In the genomic region with DNA sequence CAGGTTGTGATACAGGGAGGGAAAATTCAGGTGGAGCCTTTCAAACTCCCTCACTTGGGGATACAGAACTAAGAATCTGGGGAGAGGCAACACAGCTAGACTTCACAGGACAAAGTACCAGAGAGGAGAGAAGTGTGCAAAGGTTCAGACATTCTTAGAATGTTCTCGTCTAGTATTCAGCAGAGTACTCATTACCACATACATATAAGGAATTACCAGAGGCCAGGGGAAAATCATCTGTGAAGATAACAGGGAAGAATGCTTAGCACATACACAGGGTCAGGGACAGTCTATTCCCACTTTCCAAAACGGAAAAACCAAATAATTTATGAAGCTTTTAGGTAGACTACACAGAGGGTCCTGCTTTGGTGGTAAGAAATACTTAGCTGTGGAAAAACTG, we compare ENCODE assay signal across 27 cellular contexts. TPM values are rescaled to one million over a fixed set of nuclear protein-coding genes. Genes with fewer than 3 reads are reported as not detected.
A peak's percentile ranks its signal among the peaks of the same experiment; 100 is the strongest.
DNase-seq lines count a peak whose midpoint lies in the region; ATAC-seq, FAIRE-seq and TF ChIP-seq lines count a peak whose summit lies in the region.
"Had no signal": no experiment of that assay in that cellular context is flagged by ENCODE, and none has a peak within 500 bp of the region (broad histone marks: within the 10 kb centered on the region; RNA-seq: fewer than 3 reads in every experiment).

No MANE protein-coding gene starts in this region.

- peak; percentile 21 for DNase-seq in GM04503 (ENCODE audit: low read depth)
- peak; percentile 66 for DNase-seq in astrocyte (ENCODE audit: low read depth)
- DNase-seq in mesenchymal stem cell = peak; percentile 6
- DNase-seq in COLO668 (lab: John Stamatoyannopoulos, UW; ENCODE audit: unreplicated experiment) = no peak
- no peak for DNase-seq in foreskin fibroblast
- no peak for DNase-seq in stimulated activated CD4-positive, alpha-beta T cell treated with anti-CD3 and anti-CD28 coated beads, Interleukin-15, amount 100 ng/mL, for 24 hours
- no peak for DNase-seq in CD4-positive, alpha-beta T cell
- DNase-seq: Calu3; CD4-positive, alpha-beta memory T cell; DMS153; GDM1; KBM-7; NCI-H1092; NCI-H146; NCI-H2029; NCI-H345; NCI-H524; NCI-H774; NK-92 treated with Interleukin-12 subunit alpha and Interleukin-12 subunit beta, amount 100 ng/mL, for 24 hours; SHP77 treated with DMSO at 0.1 percent for 48 hours; SK-N-SH had no signal

- no peak overlapping the region for H2BK5ac ChIP-seq in mesenchymal stem cell (ENCODE audit: low read depth, low read length, poor library complexity, severe bottlenecking)

- no peaks in the 10 kb centered on the region for H3K27me3 ChIP-seq in astrocyte (ENCODE audit: insufficient read depth, low read length)
- H3K27me3 ChIP-seq in mesenchymal stem cell (ENCODE audit: control insufficient read depth in 1 of 2, insufficient read depth in 1 of 2, low read length in 2 of 2) = no peaks in the 10 kb centered on the region
- no peaks in the 10 kb centered on the region for H3K27me3 ChIP-seq in CD4-positive, alpha-beta T cell (ENCODE audit: control insufficient read depth, insufficient read depth, low read length)
- H3K27me3 ChIP-seq: BLaER1 had no signal

- H3K4me1 ChIP-seq in astrocyte (ENCODE audit: insufficient read depth, low read length) (no peaks in the 10 kb centered on the region), mesenchymal stem cell (ENCODE audit: control insufficient read depth, insufficient read depth, low read depth, low read length) (no peaks in the 10 kb centered on the region)
- H3K4me1 ChIP-seq: BLaER1 had no signal

- no peak overlapping the region for H3K18ac ChIP-seq in mesenchymal stem cell (ENCODE audit: low read depth in 1 of 2, low read length in 2 of 2)

- H3K36me3 Mint-ChIP-seq in astrocyte (ENCODE audit: low read depth, unreplicated experiment) = peaks cover 5% of the 10 kb centered on the region
- no peaks in the 10 kb centered on the region for H3K36me3 Mint-ChIP-seq in CD4-positive, alpha-beta T cell (ENCODE audit: low read depth)
- H3K36me3 Mint-ChIP-seq: CD4-positive, alpha-beta memory T cell had no signal

- no peaks in the 10 kb centered on the region for H3K79me1 ChIP-seq in mesenchymal stem cell (replicated peaks; ENCODE audit: low read length, poor library complexity, severe bottlenecking)

- H3K9me3 Mint-ChIP-seq in astrocyte (ENCODE audit: unreplicated experiment) = peaks cover 5% of the 10 kb centered on the region
- H3K9me3 Mint-ChIP-seq in CD4-positive, alpha-beta T cell = peaks cover 12% of the 10 kb centered on the region

- H4K8ac ChIP-seq in mesenchymal stem cell (ENCODE audit: low read length) = no peak overlapping the region

- H3K27ac Mint-ChIP-seq in astrocyte (ENCODE audit: unreplicated experiment) = peak overlapping the region; percentile 91
- H3K27ac Mint-ChIP-seq in CD4-positive, alpha-beta T cell = no peak overlapping the region
- H3K27ac Mint-ChIP-seq: CD4-positive, alpha-beta memory T cell had no signal

- ATAC-seq in CD4-positive, alpha-beta T cell (ENCODE audit: poor library complexity) = no peak
- ATAC-seq: HepG2 had no signal

- POLR2A ChIA-PET in CD4-positive, alpha-beta T cell (lab: Charles Lee) = no interaction called here

- intact Hi-C loops in CD4-positive, alpha-beta T cell (cut with DNase I, micrococcal nuclease) = no loop called here

- no peak overlapping the region for H2BK120ac ChIP-seq in mesenchymal stem cell (ENCODE audit: low read depth, low read length)

- H3K9ac ChIP-seq in astrocyte (ENCODE audit: low read length) (no peak overlapping the region), mesenchymal stem cell (ENCODE audit: low read length) (no peak overlapping the region)
- H3K9ac ChIP-seq: BLaER1, SK-N-SH had no signal

- FAIRE-seq in astrocyte (lab: Jason Lieb, UNC) = peak; percentile 62
- FAIRE-seq: H54, HepG2 had no signal

- H3K27ac ChIP-seq in astrocyte (ENCODE audit: low read depth, low read length) (no peak overlapping the region), mesenchymal stem cell (ENCODE audit: low read length, poor library complexity, severe bottlenecking) (no peak overlapping the region)
- no peak overlapping the region for H3K27ac ChIP-seq in CD4-positive, alpha-beta T cell (ENCODE audit: low read depth, low read length)
- H3K27ac ChIP-seq: BLaER1, HL-60, RWPE1 had no signal

- no peak overlapping the region for H2BK15ac ChIP-seq in mesenchymal stem cell (ENCODE audit: low read depth, poor library complexity, severe bottlenecking)

- no peaks in the 10 kb centered on the region for H3K36me3 ChIP-seq in astrocyte (ENCODE audit: insufficient read depth, low read length)
- H3K36me3 ChIP-seq in mesenchymal stem cell (ENCODE audit: control insufficient read depth in 1 of 2, insufficient read depth in 2 of 2, low read depth in 1 of 2, low read length in 2 of 2) = no peaks in the 10 kb centered on the region
- H3K36me3 ChIP-seq: BLaER1 had no signal

- H3K4me2 ChIP-seq in astrocyte (ENCODE audit: low read length) (peak overlapping the region; percentile 5), mesenchymal stem cell (ENCODE audit: low read length, poor library complexity, severe bottlenecking) (no peak overlapping the region)
- H3K4me2 ChIP-seq: BLaER1, SK-N-SH had no signal

- peaks cover 15% of the 10 kb centered on the region for H3K79me2 ChIP-seq in astrocyte (ENCODE audit: insufficient read depth, low read length)

- no peak for TF ChIP-seq CTCF in astrocyte (IDR thresholded peaks at IDR 0.05; ENCODE audit: insufficient read depth, low read depth, low read length)
- TF ChIP-seq CTCF in foreskin fibroblast (IDR thresholded peaks at IDR 0.05; ENCODE audit: low read depth, low read length) = no peak
- TF ChIP-seq CTCF in CD4-positive, alpha-beta T cell (IDR thresholded peaks at IDR 0.05) = no peak

- H4K20me1 ChIP-seq in astrocyte (ENCODE audit: insufficient read depth, low read length) = no peaks in the 10 kb centered on the region
- H4K20me1 ChIP-seq: BLaER1 had no signal

- H3K14ac ChIP-seq in mesenchymal stem cell (ENCODE audit: low read length in 2 of 2) = no peak overlapping the region

- H3K4ac ChIP-seq in mesenchymal stem cell (ENCODE audit: low read depth in 1 of 2, low read length in 2 of 2) = no peak overlapping the region

- H3K27me3 Mint-ChIP-seq in astrocyte (ENCODE audit: low read depth, unreplicated experiment) = no peaks in the 10 kb centered on the region
- no peaks in the 10 kb centered on the region for H3K27me3 Mint-ChIP-seq in CD4-positive, alpha-beta T cell
- H3K27me3 Mint-ChIP-seq: CD4-positive, alpha-beta memory T cell had no signal

- H2BK12ac ChIP-seq in mesenchymal stem cell (ENCODE audit: low read length in 2 of 2) = no peak overlapping the region

- no peak overlapping the region for H3K23ac ChIP-seq in mesenchymal stem cell (ENCODE audit: low read length in 2 of 2)

- H2AK5ac ChIP-seq in mesenchymal stem cell (ENCODE audit: low read length, severe bottlenecking) = no peak overlapping the region

- H2AFZ ChIP-seq in astrocyte (ENCODE audit: low read depth, low read length) (no peak overlapping the region), mesenchymal stem cell (ENCODE audit: low read depth, low read length) (no peak overlapping the region)

- WGBS in mesenchymal stem cell = no CpG with 5 or more reads among the region's 2 CpGs

- no peaks in the 10 kb centered on the region for H3K9me3 ChIP-seq in astrocyte (ENCODE audit: insufficient read depth, low read depth, low read length)
- H3K9me3 ChIP-seq in mesenchymal stem cell (ENCODE audit: control insufficient read depth, low read length) = peaks cover 23% of the 10 kb centered on the region
- no peaks in the 10 kb centered on the region for H3K9me3 ChIP-seq in CD4-positive, alpha-beta T cell (ENCODE audit: control insufficient read depth, low read length)
- H3K9me3 ChIP-seq: SK-N-SH had no signal

- CTCF ChIA-PET in CD4-positive, alpha-beta T cell (lab: Charles Lee) = no interaction called here

- H3K4me3 ChIP-seq in astrocyte (ENCODE audit: insufficient read depth, low read depth, low read length) (no peak overlapping the region), mesenchymal stem cell (ENCODE audit: insufficient read depth in 1 of 2, low read depth in 1 of 2, low read length in 2 of 2) (no peak overlapping the region), foreskin fibroblast (ENCODE audit: low read depth in 1 of 2, low read length in 2 of 2) (no peak overlapping the region)
- H3K4me3 ChIP-seq: BLaER1 had no signal

- peaks cover 15% of the 10 kb centered on the region for H3K4me1 Mint-ChIP-seq in astrocyte (ENCODE audit: low read depth, unreplicated experiment)
- no peaks in the 10 kb centered on the region for H3K4me1 Mint-ChIP-seq in CD4-positive, alpha-beta T cell (ENCODE audit: low read depth)
- H3K4me1 Mint-ChIP-seq: CD4-positive, alpha-beta memory T cell had no signal

- no peak overlapping the region for H4K91ac ChIP-seq in mesenchymal stem cell (ENCODE audit: low read length)

- no peak overlapping the region for H3K4me3 Mint-ChIP-seq in astrocyte (ENCODE audit: unreplicated experiment)
- H3K4me3 Mint-ChIP-seq in CD4-positive, alpha-beta T cell = no peak overlapping the region
- H3K4me3 Mint-ChIP-seq: CD4-positive, alpha-beta memory T cell had no signal

RNA-seq across cellular contexts. Expression of a gene that starts 58.1 kb away (rescaled TPM):
- total RNA-seq in astrocyte = 11.1 and 14.4 TPM in 2 replicates
- polyA plus RNA-seq in mesenchymal stem cell (2013, experiment 1 of 2) = 3.0 TPM
- 2.7 TPM for polyA plus RNA-seq in mesenchymal stem cell (2013, experiment 2 of 2)
- total RNA-seq in CD4-positive, alpha-beta T cell = not detected
- total RNA-seq: Calu3; CD4-positive, alpha-beta memory T cell; HepG2; HT-29 had no signal
- polyA plus RNA-seq: CD4-positive, alpha-beta memory T cell; HepG2; SK-N-SH had no signal

Comparison
In these comparisons a context has a peak if more than half of its experiments do, and no peak if none do; other contexts are left out.
1. DNase-seq: peak in GM04503 (single experiment), astrocyte (single experiment) and mesenchymal stem cell (single experiment); none in COLO668 (single experiment), foreskin fibroblast (0 of 2), stimulated activated CD4-positive, alpha-beta T cell treated with anti-CD3 and anti-CD28 coated beads, Interleukin-15, amount 100 ng/mL, for 24 hours (single experiment) and CD4-positive, alpha-beta T cell (0 of 10).
2. RNA of a gene that starts 58.1 kb away (total RNA-seq): 11.1 to 14.4 TPM in astrocyte; not detected in CD4-positive, alpha-beta T cell; every median in the first group is over 10 times any median in the second.